29 cellular contexts compared by ENCODE assay signal in the genomic region with DNA sequence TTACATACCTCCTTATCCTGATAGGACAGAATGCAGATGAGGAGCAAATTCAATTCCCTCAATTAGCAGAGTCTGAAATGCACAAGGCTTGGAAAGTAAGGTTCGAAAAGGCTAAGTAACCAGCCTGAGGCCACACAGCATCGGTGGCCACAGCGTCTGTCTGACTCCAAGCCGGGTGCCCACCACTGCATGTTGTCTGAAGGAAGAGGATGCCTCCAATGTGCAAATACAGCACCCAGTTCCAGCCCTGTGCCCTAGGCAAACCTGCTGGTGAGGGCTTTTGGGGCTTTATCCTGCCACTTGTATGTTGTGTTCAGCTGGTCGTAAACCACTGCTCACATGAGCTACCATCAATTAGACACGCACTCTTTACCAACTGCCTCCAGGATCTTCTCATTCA. TPM values are rescaled to one million over a fixed set of nuclear protein-coding genes. Genes with fewer than 3 reads are reported as not detected.
"Had no signal": no experiment of that assay in that cellular context is flagged by ENCODE, and none has a peak within 500 bp of the region (broad histone marks: within the 10 kb centered on the region; RNA-seq: fewer than 3 reads in every experiment).

No MANE protein-coding gene starts in this region.

- DNase-seq: activated B cell treated with CpG ODN at 0.5 μM for 24 hours; activated CD4-positive, alpha-beta T cell treated with anti-CD3 and anti-CD28 coated beads for 48 hours; activated CD4-positive, alpha-beta T cell treated with anti-CD3 and anti-CD28 coated beads, Interleukin-2, amount 50 U/mL, for 1 hour; activated CD4-positive, alpha-beta T cell treated with anti-CD3 and anti-CD28 coated beads, Interleukin-2, amount 50 U/mL, for 48 hours; activated CD8-positive, alpha-beta memory T cell treated with anti-CD3 and anti-CD28 coated beads for 24 hours; activated CD8-positive, alpha-beta T cell treated with anti-CD3 and anti-CD28 coated beads for 36 hours; activated naive CD4-positive, alpha-beta T cell treated with anti-CD3 and anti-CD28 coated beads for 36 hours; activated naive CD8-positive, alpha-beta T cell treated with anti-CD3 and anti-CD28 coated beads for 36 hours; activated naive CD8-positive, alpha-beta T cell treated with anti-CD3 and anti-CD28 coated beads, Interleukin-2, amount 50 U/mL, for 24 hours; activated T-cell treated with anti-CD3 and anti-CD28 coated beads, Interleukin-2, amount 50 U/mL, for 1 hour; activated T-cell treated with anti-CD3 and anti-CD28 coated beads, Interleukin-2, amount 50 U/mL, for 48 hours; adrenal gland; amygdala; aorta; body of pancreas; caudate nucleus; cortex of kidney; dermis blood vessel endothelial cell; effector CD8-positive, alpha-beta T cell; esophagus squamous epithelium; T-helper 1 cell; T-helper 17 cell; T1000; WERI-Rb-1 had no signal

- H3K36me3 ChIP-seq: adrenal gland, esophagus squamous epithelium, WERI-Rb-1 had no signal

- H3K4me1 ChIP-seq: adrenal gland, body of pancreas, esophagus squamous epithelium had no signal

- H3K27me3 ChIP-seq: adrenal gland, body of pancreas had no signal

- H3K4me3 ChIP-seq: adrenal gland, body of pancreas, esophagus squamous epithelium had no signal

- H3K9me3 ChIP-seq: adrenal gland, body of pancreas, esophagus squamous epithelium had no signal

- ATAC-seq: activated CD4-positive, CD25-positive, alpha-beta regulatory T cell treated with anti-CD3 and anti-CD28 coated beads, Interleukin-2, amount 50 U/mL, for 24 hours; activated CD8-positive, alpha-beta T cell treated with anti-CD3 and anti-CD28 coated beads for 36 hours; body of pancreas; T-helper 17 cell had no signal

- H3K27ac ChIP-seq: adrenal gland, body of pancreas, epithelial cell of prostate, esophagus squamous epithelium, WERI-Rb-1 had no signal

RNA-seq across cellular contexts. Expression of gene PPP2R2C, which starts 48.6 kb away (rescaled TPM):
- total RNA-seq: activated B cell treated with CpG ODN at 0.5 μM for 24 hours; activated CD8-positive, alpha-beta T cell treated with anti-CD3 and anti-CD28 coated beads for 36 hours; activated naive CD4-positive, alpha-beta T cell treated with anti-CD3 and anti-CD28 coated beads for 36 hours; activated naive CD8-positive, alpha-beta T cell treated with anti-CD3 and anti-CD28 coated beads for 36 hours; activated T-helper 1 cell treated with anti-CD3 and anti-CD28 coated beads, Interleukin-12 subunit alpha, Interleukin-12 subunit beta, Interleukin-2, Interleukin-4 antibody, amounts not matched to agents 30 ng/mL and 10 ng/mL and 1 ng/mL, durations not matched to agents 14 hours and 24 hours and 36 hours; activated T-helper 2 cell treated with anti-CD3 and anti-CD28 coated beads, Interferon-gamma antibody, Interleukin-2, Interleukin-4, amounts not matched to agents 10 μg/mL and 5 μg/mL and 100 μg/mL, durations not matched to agents 14 hours and 24 hours and 36 hours; fibroblast of villous mesenchyme; T-helper 17 cell had no signal
